11 cellular contexts compared by ENCODE assay signal in genomic region chr10:104680467-104681401, GRCh38. TPM values are rescaled to one million over a fixed set of nuclear protein-coding genes. Genes with fewer than 3 reads are reported as not detected.
DNase-seq lines count a peak whose midpoint lies in the region; ATAC-seq and TF ChIP-seq lines count a peak whose summit lies in the region.
"Had no signal": no experiment of that assay in that cellular context is flagged by ENCODE, and none has a peak within 500 bp of the region (broad histone marks: within the 10 kb centered on the region; RNA-seq: fewer than 3 reads in every experiment).

No MANE protein-coding gene starts in this region.

- peaks cover 0 to 18% (median 0%) of the 10 kb centered on the region in 4 donors for H3K27me3 ChIP-seq in esophagus squamous epithelium
- no peaks in the 10 kb centered on the region for H3K27me3 ChIP-seq in thyroid gland

- intact Hi-C loops in esophagus squamous epithelium (cut with DNase I) (no loop called here), thyroid gland (cut with DNase I) (no loop called here)

- H3K4me3 ChIP-seq in esophagus squamous epithelium (peak overlapping the region in 3 of 4 donors; percentile 16 to 46 (median 17)), thyroid gland (replicated peaks in 1 of 3) (no peak overlapping the region)

- H3K4me1 ChIP-seq in esophagus squamous epithelium, result peaks cover 0 to 7% (median 0%) of the 10 kb centered on the region in 3 donors
- H3K4me1 ChIP-seq in thyroid gland, result no peaks in the 10 kb centered on the region

- no peaks in the 10 kb centered on the region for H3K9me3 ChIP-seq in esophagus squamous epithelium
- H3K9me3 ChIP-seq in thyroid gland, result no peaks in the 10 kb centered on the region

- TF ChIP-seq CTCF in esophagus squamous epithelium (IDR thresholded peaks at IDR 0.05) (no peak), thyroid gland (IDR thresholded peaks at IDR 0.05) (no peak)

- H3K36me3 ChIP-seq in esophagus squamous epithelium, result no peaks in the 10 kb centered on the region
- no peaks in the 10 kb centered on the region for H3K36me3 ChIP-seq in thyroid gland

- no peak for TF ChIP-seq POLR2A in esophagus squamous epithelium (IDR thresholded peaks at IDR 0.05)
- no peak for TF ChIP-seq POLR2A in thyroid gland (IDR thresholded peaks at IDR 0.05)

- WGBS in esophagus squamous epithelium, 2 donors, result 13 to 39% methylated on average over 16 of the region's 35 CpGs
- 12 to 15% methylated on average over 31 to 32 of the region's 35 CpGs for WGBS in thyroid gland, 2 donors

- H3K27ac ChIP-seq in esophagus squamous epithelium (no peak overlapping the region), thyroid gland (no peak overlapping the region)

- ATAC-seq in GM19351 (IDR thresholded peaks at IDR 0.05; ENCODE audit: unreplicated experiment), result no peak
- ATAC-seq: left colon had no signal

- DNase-seq in NCI-H2227 treated with DMSO at 0.1 percent for 48 hours (lab: John Stamatoyannopoulos, UW) (peak; percentile 30), esophagus squamous epithelium (lab: John Stamatoyannopoulos, UW) (no peak), medulla oblongata (ENCODE audit: extremely low spot score) (peak; percentile 63), thyroid gland (peak; percentile 7 to 8), 8988T (no peak), GDM1 (lab: John Stamatoyannopoulos, UW) (no peak), HPDE6-E6E7 (ENCODE audit: extremely low spot score) (no peak)
- DNase-seq: MM.1S had no signal

RNA-seq across cellular contexts. Expression of gene SORCS3, which starts 39.6 kb away (rescaled TPM):
- total RNA-seq in esophagus squamous epithelium (not detected), thyroid gland (not detected)
- total RNA-seq: T-helper 2 cell treated with Interferon-gamma antibody and Interleukin-4, amounts not matched to agents 100 ng/mL and 5 ng/mL, for 36 hours had no signal

Comparison
In these comparisons a context has a peak if more than half of its experiments do, and no peak if none do; other contexts are left out.
1. DNase-seq: peak in NCI-H2227 treated with DMSO at 0.1 percent for 48 hours (single experiment), medulla oblongata (single experiment) and thyroid gland (2 of 2); none in esophagus squamous epithelium (single experiment), 8988T (single experiment), GDM1 (single experiment) and HPDE6-E6E7 (single experiment).
2. H3K4me3 ChIP-seq: peak in esophagus squamous epithelium (3 of 4); none in thyroid gland (0 of 3).